Comparison of ENCODE assay signal across 15 cellular contexts in the genomic region with DNA sequence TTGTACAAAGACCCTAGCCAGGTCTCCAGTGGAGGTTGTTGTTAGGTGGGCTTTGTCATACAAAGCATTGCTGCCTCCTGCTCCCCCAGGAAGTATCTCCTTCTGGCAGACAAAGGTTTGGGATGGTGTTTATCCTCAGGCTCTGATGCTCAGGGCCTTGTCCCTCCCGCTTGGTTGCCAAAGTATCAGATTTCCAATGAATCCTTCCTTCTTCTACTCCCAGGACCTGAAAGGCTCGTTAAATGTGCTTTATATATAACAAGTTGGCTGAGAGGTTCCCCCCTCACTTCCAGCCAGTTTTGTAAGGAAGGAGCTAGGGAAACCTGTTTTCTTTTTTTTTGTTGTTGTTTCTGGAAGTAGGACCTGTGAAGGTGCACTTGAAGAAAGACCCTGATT. TPM values are rescaled to one million over a fixed set of nuclear protein-coding genes. Genes with fewer than 3 reads are reported as not detected.
DNase-seq lines count a peak whose midpoint lies in the region; ATAC-seq, FAIRE-seq and TF ChIP-seq lines count a peak whose summit lies in the region.
"Had no signal": no experiment of that assay in that cellular context is flagged by ENCODE, and none has a peak within 500 bp of the region (broad histone marks: within the 10 kb centered on the region; RNA-seq: fewer than 3 reads in every experiment).

No MANE protein-coding gene starts in this region.

- ATAC-seq in HepG2 (peak; percentile 5), right lobe of liver (no peak), HG03378 (IDR thresholded peaks at IDR 0.05; ENCODE audit: unreplicated experiment) (no peak), GM18505 (IDR thresholded peaks at IDR 0.05; ENCODE audit: unreplicated experiment) (no peak)

- H3K79me2 ChIP-seq in HepG2 (ENCODE audit: insufficient read depth, low read length), result peaks cover 81% of the 10 kb centered on the region

- peak overlapping the region; percentile 92 for H3K27ac ChIP-seq in HepG2 (ENCODE audit: extremely low read length, insufficient read depth, low read length)
- H3K27ac ChIP-seq in right lobe of liver, result no peak overlapping the region
- H3K27ac ChIP-seq in mesodermal cell (ENCODE audit: low read depth, low read length, severe bottlenecking), result peak overlapping the region; percentile 84
- peak overlapping the region in 16 of 59 donors; percentile 21 to 75 (median 50) for H3K27ac ChIP-seq in dorsolateral prefrontal cortex

- 8% methylated on average over 2 of the region's 2 CpGs for WGBS in HepG2 (ENCODE audit: low lambda C conversion rate)
- WGBS in right lobe of liver (ENCODE audit: insufficient coverage, low coverage, low lambda C conversion rate, missing lambda C conversion rate), result 36% methylated on average over 1 of the region's 2 CpGs
- no CpG with 5 or more reads among the region's 2 CpGs for WGBS in mesodermal cell (ENCODE audit: insufficient coverage in 2 of 2), 2 experiments

- intact Hi-C loops in HepG2 (cut with micrococcal nuclease; ENCODE audit: unreplicated experiment), result no loop called here
- intact Hi-C loops in right lobe of liver (cut with DNase I), result no loop called here
- intact Hi-C loops in MCF 10A (cut with micrococcal nuclease), result no loop called here
- intact Hi-C loops in dorsolateral prefrontal cortex (cut with DNase I), result no loop called here

- CTCF ChIA-PET in HepG2 (lab: Yijun Ruan, JAX; ENCODE audit: low intra/inter-chr PET ratio, low total read pairs) (no interaction called here), MCF 10A (lab: Yijun Ruan, JAX) (no interaction called here)

- H3K9me3 ChIP-seq in HepG2 (ENCODE audit: low read length) (no peaks in the 10 kb centered on the region), right lobe of liver (no peaks in the 10 kb centered on the region), mesodermal cell (ENCODE audit: control insufficient read depth, low read length) (no peaks in the 10 kb centered on the region)

- no peaks in the 10 kb centered on the region for H3K27me3 ChIP-seq in HepG2 (ENCODE audit: control insufficient read depth in 1 of 2, insufficient read depth in 2 of 2, low read length in 2 of 2)
- H3K27me3 ChIP-seq in right lobe of liver, result no peaks in the 10 kb centered on the region
- no peaks in the 10 kb centered on the region for H3K27me3 ChIP-seq in dorsolateral prefrontal cortex

- in situ Hi-C loops in HepG2 (cut with HindIII; ENCODE audit: extremely low pct_ligation_motif_present, low pct_unique_long_range_greater_than_20kb), result no loop called here

- H4K20me1 ChIP-seq in HepG2 (ENCODE audit: insufficient read depth, low read length), result no peaks in the 10 kb centered on the region

- POLR2A ChIA-PET in HepG2 (lab: Yijun Ruan, JAX), result interaction anchor here (0.7 to 5.5 kb wide), 19 partner anchors 11 to 171 kb away, joined by 3 to 67 read pairs (median 5); partner anchors contain the start of genes CNPY3, CUL7, KLC4 and MRPL2
- POLR2A ChIA-PET in MCF 10A (lab: Yijun Ruan, JAX), result interaction anchor here (1.6 to 5.5 kb wide), 3 partner anchors 10 to 31 kb away, joined by 4 to 31 read pairs (median 17); partner anchors contain the start of genes KLC4, MRPL2 and PTK7

- H3K36me3 ChIP-seq in HepG2 (replicated peaks in 1 of 2; ENCODE audit: control insufficient read depth in 1 of 2, insufficient read depth in 2 of 2, low read length in 2 of 2), result no peaks in the 10 kb centered on the region
- no peaks in the 10 kb centered on the region for H3K36me3 ChIP-seq in right lobe of liver
- no peaks in the 10 kb centered on the region for H3K36me3 ChIP-seq in mesodermal cell (ENCODE audit: control insufficient read depth, insufficient read depth, low read length)

- H3K9me3 Mint-ChIP-seq in MCF 10A (ENCODE audit: unreplicated experiment), result no peaks in the 10 kb centered on the region
- H3K9me3 Mint-ChIP-seq: activated T-helper 1 cell treated with anti-CD3 and anti-CD28 coated beads, Interleukin-12 subunit alpha, Interleukin-12 subunit beta, Interleukin-2, Interleukin-4 antibody, amounts not matched to agents 30 ng/mL and 10 ng/mL and 1 ng/mL, durations not matched to agents 14 hours and 24 hours and 36 hours; CD14-positive monocyte had no signal

- no peak for TF ChIP-seq CTCF in HepG2 (CRISPR knock-in tag; IDR thresholded peaks at IDR 0.05)
- TF ChIP-seq CTCF in right lobe of liver (IDR thresholded peaks at IDR 0.05), result no peak
- TF ChIP-seq CTCF in MCF 10A (IDR thresholded peaks at IDR 0.05; ENCODE audit: unreplicated experiment), result no peak
- TF ChIP-seq CTCF in dorsolateral prefrontal cortex (IDR thresholded peaks at IDR 0.05 in 54 of 56, conservative IDR thresholded peaks at IDR 0.05 in 2 of 56; ENCODE audit: low read depth in 1 of 56, partially characterized antibody in 56 of 56), result no peak

- H3K27me3 Mint-ChIP-seq in MCF 10A (ENCODE audit: insufficient read depth, unreplicated experiment), result no peaks in the 10 kb centered on the region

- H3K4me3 Mint-ChIP-seq in MCF 10A (ENCODE audit: unreplicated experiment), result no peak overlapping the region
- H3K4me3 Mint-ChIP-seq: activated T-helper 1 cell treated with anti-CD3 and anti-CD28 coated beads, Interleukin-12 subunit alpha, Interleukin-12 subunit beta, Interleukin-2, Interleukin-4 antibody, amounts not matched to agents 30 ng/mL and 10 ng/mL and 1 ng/mL, durations not matched to agents 14 hours and 24 hours and 36 hours; CD14-positive monocyte had no signal

- H3K9ac ChIP-seq in HepG2 (ENCODE audit: insufficient read depth, low read depth, low read length), result peak overlapping the region; percentile 81

- peak overlapping the region; percentile 91 for H3K4me2 ChIP-seq in HepG2 (ENCODE audit: low read depth, low read length)

- TF ChIP-seq POLR2A in HepG2 (IDR thresholded peaks at IDR 0.05; ENCODE audit: insufficient read depth in 1 of 2, low read depth in 2 of 2, low read length in 2 of 2), result no peak
- TF ChIP-seq POLR2A in right lobe of liver (IDR thresholded peaks at IDR 0.05), result no peak
- TF ChIP-seq POLR2A in GM18505 (IDR thresholded peaks at IDR 0.05; ENCODE audit: borderline replicate concordance, extremely low read depth, insufficient read depth, insufficient read length), result no peak

- H2AFZ ChIP-seq in HepG2 (ENCODE audit: low read length), result no peak overlapping the region

- peaks cover 90% of the 10 kb centered on the region for H3K4me1 ChIP-seq in HepG2 (ENCODE audit: insufficient read depth, low read length)
- H3K4me1 ChIP-seq in right lobe of liver, result no peaks in the 10 kb centered on the region
- peaks cover 51% of the 10 kb centered on the region for H3K4me1 ChIP-seq in mesodermal cell (ENCODE audit: control insufficient read depth, insufficient read depth, low read length, poor library complexity, severe bottlenecking)

- peaks cover 9% of the 10 kb centered on the region for H3K36me3 Mint-ChIP-seq in MCF 10A (ENCODE audit: insufficient read depth, unreplicated experiment)
- H3K36me3 Mint-ChIP-seq: CD14-positive monocyte had no signal

- peak overlapping the region; percentile 57 to 74 (median 57); a peak in 5 of 6 replicates for H3K4me3 ChIP-seq in HepG2 (replicated peaks in 1 of 3; ENCODE audit: insufficient read depth in 1 of 3, low read depth in 2 of 3, low read length in 3 of 3)
- H3K4me3 ChIP-seq in right lobe of liver, result no peak overlapping the region
- no peak overlapping the region for H3K4me3 ChIP-seq in mesodermal cell (ENCODE audit: extremely low read depth, insufficient read depth, low read length, poor library complexity, severe bottlenecking)
- no peak overlapping the region for H3K4me3 ChIP-seq in dorsolateral prefrontal cortex

- peaks cover 26% of the 10 kb centered on the region for H3K4me1 Mint-ChIP-seq in MCF 10A (ENCODE audit: insufficient read depth, unreplicated experiment)

- no peak for TF ChIP-seq RAD21 in HepG2 (CRISPR knock-in tag; IDR thresholded peaks at IDR 0.05)

- H3K27ac Mint-ChIP-seq in MCF 10A (ENCODE audit: low read depth, unreplicated experiment), result peak overlapping the region; percentile 79
- H3K27ac Mint-ChIP-seq: activated T-helper 1 cell treated with anti-CD3 and anti-CD28 coated beads, Interleukin-12 subunit alpha, Interleukin-12 subunit beta, Interleukin-2, Interleukin-4 antibody, amounts not matched to agents 30 ng/mL and 10 ng/mL and 1 ng/mL, durations not matched to agents 14 hours and 24 hours and 36 hours had no signal

- no peak for FAIRE-seq in HepG2 (lab: Jason Lieb, UNC)
- FAIRE-seq: GM12892, TTC549, urothelium cell line had no signal

- BruUV-seq in HepG2 (replicated peaks; lab: Mats Ljungman, UMichigan) (TSS peak; percentile 45), MCF 10A (replicated peaks; lab: Mats Ljungman, UMichigan) (no TSS peak)

- TF ChIP-seq EP300 in HepG2 (IDR thresholded peaks at IDR 0.05; ENCODE audit: low read depth in 2 of 2, low read length in 2 of 2), result no peak
- no peak for TF ChIP-seq EP300 in HepG2 (CRISPR knock-in tag; IDR thresholded peaks at IDR 0.05; ENCODE audit: borderline replicate concordance)

- DNase-seq in HepG2 (ENCODE audit: low spot score) (no peak), right lobe of liver (no peak), MCF 10A (ENCODE audit: unreplicated experiment) (no peak), dorsolateral prefrontal cortex (no peak)
- DNase-seq in activated CD4-positive, CD25-positive, alpha-beta regulatory T cell treated with anti-CD3 and anti-CD28 coated beads, Interleukin-2, amount 50 U/mL, for 72 hours, result no peak
- DNase-seq: head of caudate nucleus, KG1 had no signal

RNA-seq across cellular contexts. Expression of gene PTK7, which starts 14.4 kb away (rescaled TPM):
- 48.5 and 99.8 TPM in 2 replicates for total RNA-seq in HepG2 (2016; rRNA removed; fragmentation: Illumina TruSeq; extraction: Trizol)
- total RNA-seq in HepG2 (2016; cell fraction: cytosol; rRNA removed; fragmentation: Illumina TruSeq; extraction: Trizol; ENCODE audit: low read depth), result 16.1 and 17.5 TPM in 2 replicates
- 42.2 and 99.6 TPM in 2 replicates for total RNA-seq in HepG2 (2016; cell fraction: insoluble cytoplasmic fraction; rRNA removed; fragmentation: Illumina TruSeq; extraction: Trizol)
- total RNA-seq in HepG2 (2016; cell fraction: membrane; rRNA removed; fragmentation: Illumina TruSeq; extraction: Trizol), result 29.0 and 31.7 TPM in 2 replicates
- 111 and 135 TPM in 2 replicates for total RNA-seq in HepG2 (2016; cell fraction: nucleus; rRNA removed; fragmentation: Illumina TruSeq; extraction: Trizol)
- polyA plus RNA-seq in HepG2 (2011; rRNA removed), result 98.5 and 116 TPM in 2 replicates
- polyA plus RNA-seq in HepG2 (2011; cell fraction: cytosol; rRNA removed), result 75.5 and 97.3 TPM in 2 replicates
- polyA plus RNA-seq in HepG2 (2011; cell fraction: nucleus; rRNA removed), result 240 and 289 TPM in 2 replicates
- 93.9 and 95.7 TPM in 2 replicates for polyA plus RNA-seq in HepG2 (2012)
- polyA plus RNA-seq in HepG2 (2016; cell fraction: cytosol; fragmentation: Illumina TruSeq; extraction: Trizol; ENCODE audit: low read depth), result 6.8 and 7.3 TPM in 2 replicates
- 34.4 and 38.1 TPM in 2 replicates for polyA plus RNA-seq in HepG2 (2016; cell fraction: insoluble cytoplasmic fraction; fragmentation: Illumina TruSeq; extraction: Trizol; ENCODE audit: low read depth)
- polyA plus RNA-seq in HepG2 (2016; cell fraction: membrane; fragmentation: Illumina TruSeq; extraction: Trizol; ENCODE audit: low read depth), result 12.8 and 15.4 TPM in 2 replicates
- 220 and 224 TPM in 2 replicates for polyA plus RNA-seq in HepG2 (2016; cell fraction: nucleus; fragmentation: Illumina TruSeq; extraction: Trizol; ENCODE audit: insufficient read depth, low read depth)
- polyA minus RNA-seq in HepG2 (2011; rRNA and poly(A)+ RNA removed; ENCODE audit: low replicate concordance), result 0.19 and 231 TPM in 2 replicates
- 83.9 and 88.1 TPM in 2 replicates for polyA minus RNA-seq in HepG2 (2011; cell fraction: cytosol; rRNA and poly(A)+ RNA removed)
- 66.0 and 71.1 TPM in 2 replicates for polyA minus RNA-seq in HepG2 (2011; cell fraction: nucleus; rRNA and poly(A)+ RNA removed)
- 1 to 10 TPM in 3 of 6 experiments, under 1 TPM in 3; 0.55 to 1.8 (median 0.99) TPM for total RNA-seq in right lobe of liver
- total RNA-seq in MCF 10A (2022), result 42.6 and 48.4 TPM in 2 replicates
- polyA plus RNA-seq in mesodermal cell (2013, experiment 1 of 2), result 160 TPM
- polyA plus RNA-seq in mesodermal cell (2013, experiment 2 of 2), result 129 TPM
- total RNA-seq in dorsolateral prefrontal cortex, result 10 to 100 TPM in 100 of 120 experiments, 1 to 10 TPM in 20; 5.8 to 26.2 (median 13.0) TPM
- polyA plus RNA-seq: CD14-positive monocyte had no signal

RNA-seq across cellular contexts. Expression of gene KLC4, which starts 31.1 kb away (rescaled TPM):
- 45.4 and 45.8 TPM in 2 replicates for total RNA-seq in HepG2 (2016; rRNA removed; fragmentation: Illumina TruSeq; extraction: Trizol)
- 8.5 and 8.8 TPM in 2 replicates for total RNA-seq in HepG2 (2016; cell fraction: cytosol; rRNA removed; fragmentation: Illumina TruSeq; extraction: Trizol; ENCODE audit: low read depth)
- total RNA-seq in HepG2 (2016; cell fraction: insoluble cytoplasmic fraction; rRNA removed; fragmentation: Illumina TruSeq; extraction: Trizol), result 47.2 and 51.0 TPM in 2 replicates
- 13.3 and 15.2 TPM in 2 replicates for total RNA-seq in HepG2 (2016; cell fraction: membrane; rRNA removed; fragmentation: Illumina TruSeq; extraction: Trizol)
- total RNA-seq in HepG2 (2016; cell fraction: nucleus; rRNA removed; fragmentation: Illumina TruSeq; extraction: Trizol), result 35.8 and 40.4 TPM in 2 replicates
- 70.4 and 89.4 TPM in 2 replicates for polyA plus RNA-seq in HepG2 (2011; rRNA removed)
- polyA plus RNA-seq in HepG2 (2011; cell fraction: cytosol; rRNA removed), result 29.9 and 38.2 TPM in 2 replicates
- polyA plus RNA-seq in HepG2 (2011; cell fraction: nucleus; rRNA removed), result 249 and 270 TPM in 2 replicates
- polyA plus RNA-seq in HepG2 (2012), result 56.0 and 58.1 TPM in 2 replicates
- polyA plus RNA-seq in HepG2 (2016; cell fraction: cytosol; fragmentation: Illumina TruSeq; extraction: Trizol; ENCODE audit: low read depth), result 4.5 and 5.4 TPM in 2 replicates
- polyA plus RNA-seq in HepG2 (2016; cell fraction: insoluble cytoplasmic fraction; fragmentation: Illumina TruSeq; extraction: Trizol; ENCODE audit: low read depth), result 32.7 and 33.8 TPM in 2 replicates
- polyA plus RNA-seq in HepG2 (2016; cell fraction: membrane; fragmentation: Illumina TruSeq; extraction: Trizol; ENCODE audit: low read depth), result 6.9 and 7.6 TPM in 2 replicates
- 72.9 and 91.6 TPM in 2 replicates for polyA plus RNA-seq in HepG2 (2016; cell fraction: nucleus; fragmentation: Illumina TruSeq; extraction: Trizol; ENCODE audit: insufficient read depth, low read depth)
- 12.0 and 88.9 TPM in 2 replicates for polyA minus RNA-seq in HepG2 (2011; rRNA and poly(A)+ RNA removed; ENCODE audit: low replicate concordance)
- polyA minus RNA-seq in HepG2 (2011; cell fraction: cytosol; rRNA and poly(A)+ RNA removed), result 22.5 and 32.4 TPM in 2 replicates
- 64.2 and 74.3 TPM in 2 replicates for polyA minus RNA-seq in HepG2 (2011; cell fraction: nucleus; rRNA and poly(A)+ RNA removed)
- total RNA-seq in right lobe of liver, result 100 to 1,000 TPM in 1 of 6 experiments, 10 to 100 TPM in 5; 45.8 to 134 (median 65.0) TPM
- total RNA-seq in MCF 10A (2022), result 17.5 and 23.4 TPM in 2 replicates
- polyA plus RNA-seq in mesodermal cell (2013, experiment 1 of 2), result 36.5 TPM
- polyA plus RNA-seq in mesodermal cell (2013, experiment 2 of 2), result 34.1 TPM
- 10 to 100 TPM; 39.5 to 88.4 (median 59.1) TPM for total RNA-seq in dorsolateral prefrontal cortex

RNA-seq across cellular contexts. Expression of gene MRPL2, which starts 31.3 kb away (rescaled TPM):
- total RNA-seq in HepG2 (2016; rRNA removed; fragmentation: Illumina TruSeq; extraction: Trizol) (56.1 and 56.8 TPM in 2 replicates), right lobe of liver (10 to 100 TPM; 41.6 to 63.1 (median 60.4) TPM), MCF 10A (2022) (155 and 174 TPM in 2 replicates), dorsolateral prefrontal cortex (10 to 100 TPM; 30.1 to 96.7 (median 58.0) TPM)
- total RNA-seq in HepG2 (2016; cell fraction: cytosol; rRNA removed; fragmentation: Illumina TruSeq; extraction: Trizol; ENCODE audit: low read depth), result 24.7 and 25.2 TPM in 2 replicates
- total RNA-seq in HepG2 (2016; cell fraction: insoluble cytoplasmic fraction; rRNA removed; fragmentation: Illumina TruSeq; extraction: Trizol), result 45.8 and 58.5 TPM in 2 replicates
- 19.8 and 24.7 TPM in 2 replicates for total RNA-seq in HepG2 (2016; cell fraction: membrane; rRNA removed; fragmentation: Illumina TruSeq; extraction: Trizol)
- 29.3 and 31.1 TPM in 2 replicates for total RNA-seq in HepG2 (2016; cell fraction: nucleus; rRNA removed; fragmentation: Illumina TruSeq; extraction: Trizol)
- 65.6 and 69.9 TPM in 2 replicates for polyA plus RNA-seq in HepG2 (2011; rRNA removed)
- polyA plus RNA-seq in HepG2 (2011; cell fraction: cytosol; rRNA removed), result 54.5 and 71.8 TPM in 2 replicates
- 75.8 and 91.0 TPM in 2 replicates for polyA plus RNA-seq in HepG2 (2011; cell fraction: nucleus; rRNA removed)
- 95.2 and 116 TPM in 2 replicates for polyA plus RNA-seq in HepG2 (2012)
- polyA plus RNA-seq in HepG2 (2016; cell fraction: cytosol; fragmentation: Illumina TruSeq; extraction: Trizol; ENCODE audit: low read depth), result 24.0 and 25.5 TPM in 2 replicates
- 88.5 and 104 TPM in 2 replicates for polyA plus RNA-seq in HepG2 (2016; cell fraction: insoluble cytoplasmic fraction; fragmentation: Illumina TruSeq; extraction: Trizol; ENCODE audit: low read depth)
- 24.2 and 27.0 TPM in 2 replicates for polyA plus RNA-seq in HepG2 (2016; cell fraction: membrane; fragmentation: Illumina TruSeq; extraction: Trizol; ENCODE audit: low read depth)
- polyA plus RNA-seq in HepG2 (2016; cell fraction: nucleus; fragmentation: Illumina TruSeq; extraction: Trizol; ENCODE audit: insufficient read depth, low read depth), result 91.3 and 95.0 TPM in 2 replicates
- 45.8 and 60.7 TPM in 2 replicates for polyA minus RNA-seq in HepG2 (2011; rRNA and poly(A)+ RNA removed; ENCODE audit: low replicate concordance)
- polyA minus RNA-seq in HepG2 (2011; cell fraction: cytosol; rRNA and poly(A)+ RNA removed), result 30.5 and 54.2 TPM in 2 replicates
- polyA minus RNA-seq in HepG2 (2011; cell fraction: nucleus; rRNA and poly(A)+ RNA removed), result 18.3 and 19.6 TPM in 2 replicates
- 65.2 TPM for polyA plus RNA-seq in mesodermal cell (2013, experiment 1 of 2)
- 60.8 TPM for polyA plus RNA-seq in mesodermal cell (2013, experiment 2 of 2)

RNA-seq across cellular contexts. Expression of gene CUL7, which starts 36.9 kb away (rescaled TPM):
- total RNA-seq in HepG2 (2016; rRNA removed; fragmentation: Illumina TruSeq; extraction: Trizol), result 30.7 and 32.0 TPM in 2 replicates
- 1.6 and 2.2 TPM in 2 replicates for total RNA-seq in HepG2 (2016; cell fraction: cytosol; rRNA removed; fragmentation: Illumina TruSeq; extraction: Trizol; ENCODE audit: low read depth)
- total RNA-seq in HepG2 (2016; cell fraction: insoluble cytoplasmic fraction; rRNA removed; fragmentation: Illumina TruSeq; extraction: Trizol), result 27.3 and 31.2 TPM in 2 replicates
- 5.8 and 6.7 TPM in 2 replicates for total RNA-seq in HepG2 (2016; cell fraction: membrane; rRNA removed; fragmentation: Illumina TruSeq; extraction: Trizol)
- total RNA-seq in HepG2 (2016; cell fraction: nucleus; rRNA removed; fragmentation: Illumina TruSeq; extraction: Trizol), result 34.6 and 35.9 TPM in 2 replicates
- polyA plus RNA-seq in HepG2 (2011; rRNA removed), result 60.7 and 79.4 TPM in 2 replicates
- polyA plus RNA-seq in HepG2 (2011; cell fraction: cytosol; rRNA removed), result 38.0 and 49.6 TPM in 2 replicates
- 221 and 265 TPM in 2 replicates for polyA plus RNA-seq in HepG2 (2011; cell fraction: nucleus; rRNA removed)
- polyA plus RNA-seq in HepG2 (2012), result 36.5 and 41.4 TPM in 2 replicates
- polyA plus RNA-seq in HepG2 (2016; cell fraction: cytosol; fragmentation: Illumina TruSeq; extraction: Trizol; ENCODE audit: low read depth), result 1.1 and 1.4 TPM in 2 replicates
- polyA plus RNA-seq in HepG2 (2016; cell fraction: insoluble cytoplasmic fraction; fragmentation: Illumina TruSeq; extraction: Trizol; ENCODE audit: low read depth), result 16.9 and 21.5 TPM in 2 replicates
- 2.2 and 2.7 TPM in 2 replicates for polyA plus RNA-seq in HepG2 (2016; cell fraction: membrane; fragmentation: Illumina TruSeq; extraction: Trizol; ENCODE audit: low read depth)
- 63.7 and 70.4 TPM in 2 replicates for polyA plus RNA-seq in HepG2 (2016; cell fraction: nucleus; fragmentation: Illumina TruSeq; extraction: Trizol; ENCODE audit: insufficient read depth, low read depth)
- 14.4 and 143 TPM in 2 replicates for polyA minus RNA-seq in HepG2 (2011; rRNA and poly(A)+ RNA removed; ENCODE audit: low replicate concordance)
- polyA minus RNA-seq in HepG2 (2011; cell fraction: cytosol; rRNA and poly(A)+ RNA removed), result 44.5 and 45.5 TPM in 2 replicates
- 65.0 and 67.0 TPM in 2 replicates for polyA minus RNA-seq in HepG2 (2011; cell fraction: nucleus; rRNA and poly(A)+ RNA removed)
- 10 to 100 TPM in 1 of 6 experiments, 1 to 10 TPM in 5; 6.5 to 12.7 (median 8.8) TPM for total RNA-seq in right lobe of liver
- 22.7 and 31.4 TPM in 2 replicates for total RNA-seq in MCF 10A (2022)
- 46.0 TPM for polyA plus RNA-seq in mesodermal cell (2013, experiment 1 of 2)
- 39.7 TPM for polyA plus RNA-seq in mesodermal cell (2013, experiment 2 of 2)
- total RNA-seq in dorsolateral prefrontal cortex, result 10 to 100 TPM in 119 of 120 experiments, 1 to 10 TPM in 1; 9.9 to 23.3 (median 17.8) TPM

Comparison
In these comparisons a context has a peak if more than half of its experiments do, and no peak if none do; other contexts are left out.
1. H3K27ac ChIP-seq: peak in HepG2 (single experiment) and mesodermal cell (single experiment); none in right lobe of liver (0 of 3).
2. H3K4me3 ChIP-seq: peak in HepG2 (3 of 3); none in right lobe of liver (0 of 3), mesodermal cell (single experiment) and dorsolateral prefrontal cortex (0 of 59).